ENCODE assay signal across 24 cellular contexts in genomic region chr20:41373384-41373783, GRCh38. TPM values are rescaled to one million over a fixed set of nuclear protein-coding genes. Genes with fewer than 3 reads are reported as not detected.
"Had no signal": no experiment of that assay in that cellular context is flagged by ENCODE, and none has a peak within 500 bp of the region (broad histone marks: within the 10 kb centered on the region; RNA-seq: fewer than 3 reads in every experiment).

No MANE protein-coding gene starts in this region.

- H3K27ac Mint-ChIP-seq: activated CD4-positive, alpha-beta T cell treated with anti-CD3 and anti-CD28 coated beads for 36 hours; activated CD8-positive, alpha-beta memory T cell treated with anti-CD3 and anti-CD28 coated beads, Interleukin-2, amount 10 ng/mL, durations not matched to agents 7 days and 5 days; activated naive CD4-positive, alpha-beta T cell treated with anti-CD3 and anti-CD28 coated beads, Interleukin-2, amount 50 U/mL, for 24 hours; activated T-cell treated with anti-CD3 and anti-CD28 coated beads, Interleukin-2, amount 50 U/mL, for 24 hours; activated T-helper 1 cell treated with anti-CD3 and anti-CD28 coated beads, Interleukin-12 subunit alpha, Interleukin-12 subunit beta, Interleukin-2, Interleukin-4 antibody, amounts not matched to agents 30 ng/mL and 10 ng/mL and 1 ng/mL, durations not matched to agents 14 hours and 24 hours and 36 hours had no signal

- H3K36me3 Mint-ChIP-seq: activated CD8-positive, alpha-beta memory T cell treated with anti-CD3 and anti-CD28 coated beads, Interleukin-2, amount 10 ng/mL, durations not matched to agents 7 days and 5 days had no signal

- H3K36me3 ChIP-seq: breast epithelium, WERI-Rb-1 had no signal

- ATAC-seq: activated CD4-positive, alpha-beta T cell treated with anti-CD3 and anti-CD28 coated beads for 36 hours; activated CD8-positive, alpha-beta memory T cell treated with anti-CD3 and anti-CD28 coated beads, Interleukin-2, amount 10 ng/mL, durations not matched to agents 7 days and 5 days; Right ventricle myocardium inferior had no signal

- H3K4me2 ChIP-seq: SK-N-SH had no signal

- H3K4me1 ChIP-seq: breast epithelium had no signal

- DNase-seq: activated CD4-positive, alpha-beta T cell treated with anti-CD3 and anti-CD28 coated beads for 36 hours; activated CD4-positive, alpha-beta T cell treated with anti-CD3 and anti-CD28 coated beads, Interleukin-2, amount 50 U/mL, for 4 hours; activated CD8-positive, alpha-beta memory T cell treated with anti-CD3 and anti-CD28 coated beads, Interleukin-2, amount 10 ng/mL, durations not matched to agents 7 days and 5 days; activated effector memory CD4-positive, alpha-beta T cell treated with Interleukin-2 at 50 U/mL for 16 hours; activated naive CD4-positive, alpha-beta T cell; activated T-cell treated with anti-CD3 and anti-CD28 coated beads, Interleukin-2, amount 50 U/mL, for 24 hours; aorta; caudate nucleus; NCI-H1105 treated with DMSO at 0.1 percent for 48 hours; NCI-H1436 treated with DMSO at 0.1 percent for 48 hours; NCI-H187; NCI-H2081; NCI-H446 treated with DMSO at 0.1 percent for 48 hours; NCI-H526; NCI-H82; T-helper 1 cell; WERI-Rb-1 had no signal

- H3K9me3 Mint-ChIP-seq: activated naive CD4-positive, alpha-beta T cell treated with anti-CD3 and anti-CD28 coated beads, Interleukin-2, amount 50 U/mL, for 24 hours had no signal

- H3K4me3 Mint-ChIP-seq: activated CD4-positive, alpha-beta T cell treated with anti-CD3 and anti-CD28 coated beads for 36 hours; activated CD8-positive, alpha-beta memory T cell treated with anti-CD3 and anti-CD28 coated beads, Interleukin-2, amount 10 ng/mL, durations not matched to agents 7 days and 5 days; activated naive CD4-positive, alpha-beta T cell treated with anti-CD3 and anti-CD28 coated beads, Interleukin-2, amount 50 U/mL, for 24 hours; activated T-cell treated with anti-CD3 and anti-CD28 coated beads, Interleukin-2, amount 50 U/mL, for 24 hours; activated T-helper 1 cell treated with anti-CD3 and anti-CD28 coated beads, Interleukin-12 subunit alpha, Interleukin-12 subunit beta, Interleukin-2, Interleukin-4 antibody, amounts not matched to agents 30 ng/mL and 10 ng/mL and 1 ng/mL, durations not matched to agents 14 hours and 24 hours and 36 hours had no signal

- H3K9me3 ChIP-seq: SK-N-SH had no signal

- H3K4me1 Mint-ChIP-seq: activated CD8-positive, alpha-beta memory T cell treated with anti-CD3 and anti-CD28 coated beads, Interleukin-2, amount 10 ng/mL, durations not matched to agents 7 days and 5 days; activated naive CD4-positive, alpha-beta T cell treated with anti-CD3 and anti-CD28 coated beads, Interleukin-2, amount 50 U/mL, for 24 hours had no signal

- H3K4me3 ChIP-seq: breast epithelium had no signal

- H3K27ac ChIP-seq: breast epithelium, WERI-Rb-1 had no signal

- H3K27me3 ChIP-seq: breast epithelium had no signal

RNA-seq across cellular contexts. Expression of gene EMILIN3, which starts 6.8 kb away (rescaled TPM):
- total RNA-seq: activated CD8-positive, alpha-beta memory T cell treated with anti-CD3 and anti-CD28 coated beads, Interleukin-2, amount 10 ng/mL, durations not matched to agents 7 days and 5 days; OCI-LY7; T-helper 2 cell treated with Interferon-gamma antibody and Interleukin-4, amounts not matched to agents 100 ng/mL and 5 ng/mL, for 36 hours had no signal
